In genomic region chr3:143895805-143896204, GRCh38 we compare ENCODE assay signal across 8 cellular contexts. TPM values are rescaled to one million over a fixed set of nuclear protein-coding genes. Genes with fewer than 3 reads are reported as not detected.
DNase-seq lines count a peak whose midpoint lies in the region; ATAC-seq and TF ChIP-seq lines count a peak whose summit lies in the region.
"Had no signal": no experiment of that assay in that cellular context is flagged by ENCODE, and none has a peak within 500 bp of the region (broad histone marks: within the 10 kb centered on the region; RNA-seq: fewer than 3 reads in every experiment).

No MANE protein-coding gene starts in this region.

- H3K9me3 ChIP-seq in ascending aorta: no peaks in the 10 kb centered on the region

- H3K9me3 Mint-ChIP-seq in nephron progenitor cell: no peaks in the 10 kb centered on the region
- H3K9me3 Mint-ChIP-seq: stimulated activated naive CD8-positive, alpha-beta T cell treated with anti-CD3 and anti-CD28 coated beads, Interleukin-15, Interleukin-2, amounts not matched to agents 100 ng/mL and 50 ng/mL, for 24 hours had no signal

- H3K4me3 Mint-ChIP-seq in nephron progenitor cell: no peak overlapping the region
- H3K4me3 Mint-ChIP-seq: stimulated activated naive CD8-positive, alpha-beta T cell treated with anti-CD3 and anti-CD28 coated beads, Interleukin-15, Interleukin-2, amounts not matched to agents 100 ng/mL and 50 ng/mL, for 24 hours had no signal

- TF ChIP-seq POLR2A in lower leg skin (IDR thresholded peaks at IDR 0.05): no peak

- ATAC-seq in GM18520 (IDR thresholded peaks at IDR 0.05; ENCODE audit: unreplicated experiment): no peak
- ATAC-seq in GM19455 (IDR thresholded peaks at IDR 0.05; ENCODE audit: unreplicated experiment): no peak

- no peak overlapping the region for H3K4me3 ChIP-seq in ascending aorta
- H3K4me3 ChIP-seq in lower leg skin (ENCODE audit: low read depth, poor library complexity, severe bottlenecking): no peak overlapping the region

- H3K27me3 ChIP-seq in ascending aorta: no peaks in the 10 kb centered on the region

- TF ChIP-seq CTCF in ascending aorta (IDR thresholded peaks at IDR 0.05) (peak in 2 of 3 experiments; percentile 25 to 40), nephron progenitor cell (IDR thresholded peaks at IDR 0.05) (peak; percentile 8), lower leg skin (IDR thresholded peaks at IDR 0.05) (no peak)

- peaks cover 8% of the 10 kb centered on the region for H3K4me1 Mint-ChIP-seq in nephron progenitor cell

- H3K36me3 ChIP-seq in ascending aorta: no peaks in the 10 kb centered on the region

- no peak overlapping the region for H3K27ac ChIP-seq in ascending aorta

- H3K27me3 Mint-ChIP-seq in nephron progenitor cell (ENCODE audit: low read depth, poor library complexity): no peaks in the 10 kb centered on the region

- H3K36me3 Mint-ChIP-seq in nephron progenitor cell (ENCODE audit: low read depth): no peaks in the 10 kb centered on the region

- DNase-seq in GM03348 (ENCODE audit: low spot score) (peak; percentile 36), NAMALWA (ENCODE audit: low spot score) (peak; percentile 35), ascending aorta (ENCODE audit: low spot score in 2 of 2) (no peak), nephron progenitor cell (no peak), lower leg skin (ENCODE audit: low spot score in 2 of 2) (no peak)

- H3K27ac Mint-ChIP-seq in nephron progenitor cell: no peak overlapping the region
- H3K27ac Mint-ChIP-seq: stimulated activated naive CD8-positive, alpha-beta T cell treated with anti-CD3 and anti-CD28 coated beads, Interleukin-15, Interleukin-2, amounts not matched to agents 100 ng/mL and 50 ng/mL, for 24 hours had no signal

- intact Hi-C loops in ascending aorta (cut with DNase I): loop anchor here (5.0 kb wide), 1 partner anchor 876 kb away; no protein-coding TSS in a partner anchor
- intact Hi-C loops in lower leg skin (cut with DNase I; ENCODE audit: low total_unique reads): no loop called here

- 86% methylated on average over 1 of the region's 1 CpG for WGBS in lower leg skin, 2 donors

- no peaks in the 10 kb centered on the region for H3K4me1 ChIP-seq in ascending aorta

RNA-seq across cellular contexts. Expression of gene SLC9A9, which starts 47.5 kb away (rescaled TPM):
- 63.4 TPM for total RNA-seq in ascending aorta
- 10 to 100 TPM; 14.6 to 40.8 (median 23.7) TPM for total RNA-seq in lower leg skin

Comparison
In these comparisons a context has a peak if more than half of its experiments do, and no peak if none do; other contexts are left out.
1. DNase-seq: peak in GM03348 (single experiment) and NAMALWA (single experiment); none in ascending aorta (0 of 2), nephron progenitor cell (single experiment) and lower leg skin (0 of 2).
2. CTCF ChIP-seq: peak in ascending aorta (2 of 3) and nephron progenitor cell (single experiment); none in lower leg skin (0 of 3).